ENCODE assay signal across 17 cellular contexts in the genomic region with DNA sequence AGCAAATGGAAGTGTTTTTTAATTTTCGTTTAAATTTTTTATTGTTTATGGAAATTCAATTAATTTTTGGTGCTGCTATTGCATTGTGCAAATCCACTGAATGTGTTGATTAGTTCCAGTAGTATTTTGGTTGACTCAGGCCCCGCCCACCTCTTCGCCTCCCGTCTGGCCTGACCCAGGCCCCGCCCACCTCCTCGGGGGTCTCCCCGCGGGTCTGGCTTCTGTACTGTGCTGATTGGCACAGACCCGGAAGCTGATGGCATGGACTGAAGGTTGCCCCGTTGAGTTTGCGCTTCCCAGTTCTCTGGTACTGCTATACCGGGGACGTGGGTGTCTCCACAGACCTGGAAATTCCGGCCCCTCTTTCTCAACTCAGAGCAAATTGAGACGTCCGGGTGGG.
"Had no signal": no experiment of that assay in that cellular context is flagged by ENCODE, and none has a peak within 500 bp of the region (broad histone marks: within the 10 kb centered on the region; RNA-seq: fewer than 3 reads in every experiment).

No MANE protein-coding gene starts in this region.

- H3K4me3 Mint-ChIP-seq: activated B cell treated with CpG ODN at 0.5 μM for 24 hours; activated CD4-positive, alpha-beta T cell treated with anti-CD3 and anti-CD28 coated beads, Interleukin-2, amount 10 ng/mL, durations not matched to agents 7 days and 5 days; endodermal cell; stimulated activated naive B cell treated with anti-CD40 and anti-IgM and Interleukin-4, amounts not matched to agents 10 μg/mL and 1 μg/mL and 100 μg/mL, for 72 hours; T-helper 1 cell treated with Interleukin-12 subunit alpha and Interleukin-12 subunit beta and Interleukin-4 antibody, amounts not matched to agents 30 μg/mL and 1 μg/mL, for 36 hours had no signal

- H3K27me3 ChIP-seq: brain microvascular endothelial cell, spleen had no signal

- ATAC-seq: SK-N-SH treated with all-trans-retinoic acid at 6 μM for 48 hours; stimulated activated naive B cell treated with anti-CD40 and anti-IgM and Interleukin-4, amounts not matched to agents 10 μg/mL and 1 μg/mL and 100 μg/mL, for 72 hours had no signal

- H3K4me3 ChIP-seq: spleen had no signal

- DNase-seq: activated B cell treated with CpG ODN at 0.5 μM for 24 hours; activated CD4-positive, alpha-beta T cell treated with anti-CD3 and anti-CD28 coated beads, Interleukin-2, amount 10 ng/mL, durations not matched to agents 7 days and 5 days; activated naive CD4-positive, alpha-beta T cell treated with anti-CD3 and anti-CD28 coated beads, Interleukin-2, amount 50 U/mL, for 16 hours; amniotic stem cell; brain microvascular endothelial cell; cerebellar nuclear complex; dermis blood vessel endothelial cell; endodermal cell; erythroblast; islet precursor cell; posterior cingulate gyrus; spleen; stimulated activated CD4-positive, alpha-beta T cell treated with anti-CD3 and anti-CD28 coated beads, Interleukin-1b, Interleukin-23, amount 100 ng/mL, for 48 hours; stimulated activated naive B cell treated with anti-CD40 and anti-IgM and Interleukin-4, amounts not matched to agents 10 μg/mL and 1 μg/mL and 100 μg/mL, for 72 hours had no signal

- H3K27me3 Mint-ChIP-seq: activated B cell treated with CpG ODN at 0.5 μM for 24 hours; activated CD4-positive, alpha-beta T cell treated with anti-CD3 and anti-CD28 coated beads, Interleukin-2, amount 10 ng/mL, durations not matched to agents 7 days and 5 days; stimulated activated naive B cell treated with anti-CD40 and anti-IgM and Interleukin-4, amounts not matched to agents 10 μg/mL and 1 μg/mL and 100 μg/mL, for 72 hours had no signal

- H3K27ac ChIP-seq: brain microvascular endothelial cell, spleen had no signal

- H3K4me1 Mint-ChIP-seq: activated B cell treated with CpG ODN at 0.5 μM for 24 hours; activated CD4-positive, alpha-beta T cell treated with anti-CD3 and anti-CD28 coated beads, Interleukin-2, amount 10 ng/mL, durations not matched to agents 7 days and 5 days; endodermal cell had no signal

- H3K4me1 ChIP-seq: spleen had no signal

- H3K27ac Mint-ChIP-seq: activated B cell treated with CpG ODN at 0.5 μM for 24 hours; activated CD4-positive, alpha-beta T cell treated with anti-CD3 and anti-CD28 coated beads, Interleukin-2, amount 10 ng/mL, durations not matched to agents 7 days and 5 days; activated T-helper 2 cell treated with anti-CD3 and anti-CD28 coated beads, Interferon-gamma antibody, Interleukin-2, Interleukin-4, amounts not matched to agents 10 μg/mL and 5 μg/mL and 100 μg/mL, durations not matched to agents 14 hours and 24 hours and 36 hours; endodermal cell; stimulated activated naive B cell treated with anti-CD40 and anti-IgM and Interleukin-4, amounts not matched to agents 10 μg/mL and 1 μg/mL and 100 μg/mL, for 72 hours; T-helper 1 cell treated with Interleukin-12 subunit alpha and Interleukin-12 subunit beta and Interleukin-4 antibody, amounts not matched to agents 30 μg/mL and 1 μg/mL, for 36 hours had no signal
